Comparison of ENCODE assay signal across 1 cellular context in genomic region chr1:234963180-234963903, GRCh38.
A peak's percentile ranks its signal among the peaks of the same experiment; 100 is the strongest.
TF ChIP-seq lines count a peak whose summit lies in the region.

No MANE protein-coding gene starts in this region.

TF ChIP-seq in HepG2, 621 proteins besides CTCF, POLR2A, EP300 and RAD21 (continued from another document and continues in another):
- TF ChIP-seq BATF2 (CRISPR knock-in tag; IDR thresholded peaks at IDR 0.05) (no peak), ZFY (CRISPR knock-in tag; IDR thresholded peaks at IDR 0.05) (peak; percentile 61), ZNF256 (CRISPR knock-in tag; conservative IDR thresholded peaks at IDR 0.05) (0 out of 2 replicates have a peak, but pooled peaks have one; percentile 34), SRSF1 (optimal IDR thresholded peaks at IDR 0.05; ENCODE audit: low read depth, low read length) (no peak), IRX3 (CRISPR knock-in tag; IDR thresholded peaks at IDR 0.05; ENCODE audit: borderline replicate concordance, low read depth) (no peak), PITX1 (CRISPR knock-in tag; IDR thresholded peaks at IDR 0.05) (peak; percentile 88), TOE1 (CRISPR knock-in tag; IDR thresholded peaks at IDR 0.05) (no peak), SATB2 (CRISPR knock-in tag; IDR thresholded peaks at IDR 0.05) (no peak), ZBTB7A (CRISPR knock-in tag; IDR thresholded peaks at IDR 0.05) (no peak), ZNF788 (CRISPR knock-in tag; IDR thresholded peaks at IDR 0.05; ENCODE audit: borderline replicate concordance) (peak; percentile 50; the same call in 1 of the 2 replicates), FOXO4 (CRISPR knock-in tag; conservative IDR thresholded peaks at IDR 0.05) (no peak), HMG20A (CRISPR knock-in tag; IDR thresholded peaks at IDR 0.05; ENCODE audit: borderline replicate concordance) (peak; percentile 76), ARNTL (CRISPR knock-in tag; IDR thresholded peaks at IDR 0.05) (peak; percentile 54), AHDC1 (CRISPR knock-in tag; IDR thresholded peaks at IDR 0.05; ENCODE audit: borderline replicate concordance) (no peak; the same call in 1 of the 2 replicates), ZFP41 (CRISPR knock-in tag; IDR thresholded peaks at IDR 0.05; ENCODE audit: borderline replicate concordance) (no peak), ZBTB37 (CRISPR knock-in tag; IDR thresholded peaks at IDR 0.05) (peak; percentile 93), MED13 (CRISPR knock-in tag; IDR thresholded peaks at IDR 0.05) (peak; percentile 97; the same call in 1 of the 2 replicates), NFRKB (IDR thresholded peaks at IDR 0.05) (no peak), RFX1 (IDR thresholded peaks at IDR 0.05) (no peak), RORA (CRISPR knock-in tag; IDR thresholded peaks at IDR 0.05) (peak; percentile 85; the same call in 1 of the 2 replicates), HOXA5 (CRISPR knock-in tag; IDR thresholded peaks at IDR 0.05) (peak; percentile 61), THAP7 (CRISPR knock-in tag; IDR thresholded peaks at IDR 0.05) (no peak), ISX (CRISPR knock-in tag; conservative IDR thresholded peaks at IDR 0.05) (no peak), HIVEP1 (CRISPR knock-in tag; IDR thresholded peaks at IDR 0.05) (no peak), ZBTB44 (CRISPR knock-in tag; IDR thresholded peaks at IDR 0.05) (no peak), NONO (IDR thresholded peaks at IDR 0.05) (no peak), NONO (CRISPR knock-in tag; conservative IDR thresholded peaks at IDR 0.05) (no peak), GPBP1L1 (CRISPR knock-in tag; IDR thresholded peaks at IDR 0.05) (no peak), GATAD2A (CRISPR knock-in tag; IDR thresholded peaks at IDR 0.05) (peak; percentile 94), ZNF564 (CRISPR knock-in tag; IDR thresholded peaks at IDR 0.05) (peak; percentile 43; the same call in 1 of the 2 replicates), NR2F1 (CRISPR knock-in tag; IDR thresholded peaks at IDR 0.05) (peak; percentile 7 to 56; a peak in 1 of 4 replicates), HNF1B (CRISPR knock-in tag; IDR thresholded peaks at IDR 0.05) (peak; percentile 96), ZBTB39 (CRISPR knock-in tag; IDR thresholded peaks at IDR 0.05) (peak; percentile 94), SPEN (CRISPR knock-in tag; IDR thresholded peaks at IDR 0.05; ENCODE audit: low read depth) (peak; percentile 62; the same call in 1 of the 2 replicates), BCL3 (CRISPR knock-in tag; IDR thresholded peaks at IDR 0.05) (no peak), TEF (CRISPR knock-in tag; IDR thresholded peaks at IDR 0.05) (no peak), ZKSCAN8 (CRISPR knock-in tag; IDR thresholded peaks at IDR 0.05; ENCODE audit: borderline replicate concordance) (0 out of 2 replicates have a peak, but pooled peaks have one; percentile 24), ZNF607 (CRISPR knock-in tag; IDR thresholded peaks at IDR 0.05; ENCODE audit: borderline replicate concordance) (0 out of 2 replicates have a peak, but pooled peaks have one; percentile 62), AGO1 (IDR thresholded peaks at IDR 0.05; ENCODE audit: low read depth, low read length, poor library complexity, severe bottlenecking) (no peak), MIER3 (CRISPR knock-in tag; IDR thresholded peaks at IDR 0.05; ENCODE audit: borderline replicate concordance) (peak; percentile 59; the same call in 1 of the 2 replicates), NR2F2 (IDR thresholded peaks at IDR 0.05; ENCODE audit: borderline replicate concordance, low read depth) (no peak), ZNF556 (CRISPR knock-in tag; IDR thresholded peaks at IDR 0.05; ENCODE audit: borderline replicate concordance) (no peak), NBN (conservative IDR thresholded peaks at IDR 0.05) (no peak), MYC (CRISPR knock-in tag; IDR thresholded peaks at IDR 0.05; ENCODE audit: borderline replicate concordance) (peak; percentile 28; the same call in 1 of the 2 replicates), HNRNPH1 (optimal IDR thresholded peaks at IDR 0.05; ENCODE audit: low read depth, low read length) (no peak), GFI1 (CRISPR knock-in tag; IDR thresholded peaks at IDR 0.05; ENCODE audit: borderline replicate concordance) (peak; percentile 83), TP53 (CRISPR knock-in tag; conservative IDR thresholded peaks at IDR 0.05) (peak; percentile 54; the same call in 1 of the 2 replicates), ZNF547 (CRISPR knock-in tag; IDR thresholded peaks at IDR 0.05) (no peak)
